ENCODE assay signal across 8 cellular contexts in genomic region chr5:34657550-34657921, GRCh38. TPM values are rescaled to one million over a fixed set of nuclear protein-coding genes. Genes with fewer than 3 reads are reported as not detected.
A peak's percentile ranks its signal among the peaks of the same experiment; 100 is the strongest.
DNase-seq lines count a peak whose midpoint lies in the region; ATAC-seq and TF ChIP-seq lines count a peak whose summit lies in the region.

No MANE protein-coding gene starts in this region.

- peaks cover 52% of the 10 kb centered on the region for H3K4me1 ChIP-seq in osteoblast (ENCODE audit: insufficient read depth, low read length)

- intact Hi-C loops in activated CD4-positive, alpha-beta T cell treated with anti-CD3 and anti-CD28 coated beads for 36 hours (cut with DNase I, micrococcal nuclease): loop anchor here (2.0 to 5.0 kb wide), 2 partner anchors 181 to 260 kb away; partner anchors contain the start of genes TTC23L (in 2 of the 2), BRIX1 (in 1 of the 2) and RAD1 (in 1 of the 2)

- H3K27ac ChIP-seq in osteoblast (ENCODE audit: low read depth, low read length): peak overlapping the region; percentile 99

- no peak for DNase-seq in activated CD4-positive, alpha-beta T cell treated with anti-CD3 and anti-CD28 coated beads for 36 hours
- no peak for DNase-seq in activated CD4-positive, alpha-beta T cell treated with anti-CD3 and anti-CD28 coated beads, Interleukin-2, amount 50 U/mL, for 1 hour
- DNase-seq in T-helper 17 cell (no peak), fibroblast of the aortic adventitia (ENCODE audit: low read depth) (peak; percentile 63), osteoblast (ENCODE audit: insufficient read length, low spot score, missing footprints) (no peak), GDM1 (lab: John Stamatoyannopoulos, UW) (no peak)

- H3K27me3 ChIP-seq in osteoblast (ENCODE audit: insufficient read depth, low read length): no peaks in the 10 kb centered on the region

- H3K4me3 ChIP-seq in fibroblast of the aortic adventitia (ENCODE audit: low read depth, low read length) (peak overlapping the region; percentile 89), osteoblast (ENCODE audit: insufficient read depth, low read length) (peak overlapping the region; percentile 81)

- H3K36me3 Mint-ChIP-seq in activated CD4-positive, alpha-beta T cell treated with anti-CD3 and anti-CD28 coated beads for 36 hours (ENCODE audit: low read depth): peaks cover 3% of the 10 kb centered on the region
- H3K36me3 Mint-ChIP-seq in T-helper 17 cell (ENCODE audit: low read depth): peaks cover 3% of the 10 kb centered on the region

- H3K4me3 Mint-ChIP-seq in activated CD4-positive, alpha-beta T cell treated with anti-CD3 and anti-CD28 coated beads for 36 hours: peak overlapping the region; percentile 61
- peak overlapping the region; percentile 82 for H3K4me3 Mint-ChIP-seq in T-helper 17 cell

- peak overlapping the region; percentile 81 for H3K4me2 ChIP-seq in osteoblast (ENCODE audit: insufficient read depth, low read length)

- H3K27ac Mint-ChIP-seq in activated CD4-positive, alpha-beta T cell treated with anti-CD3 and anti-CD28 coated beads for 36 hours: peak overlapping the region; percentile 27
- H3K27ac Mint-ChIP-seq in T-helper 17 cell: peak overlapping the region; percentile 16

- no peak for ATAC-seq in activated CD4-positive, alpha-beta T cell treated with anti-CD3 and anti-CD28 coated beads for 36 hours
- no peak for ATAC-seq in T-helper 17 cell
- no peak for ATAC-seq in GM21737 (IDR thresholded peaks at IDR 0.05; ENCODE audit: unreplicated experiment)
- ATAC-seq in GM21515 (IDR thresholded peaks at IDR 0.05; ENCODE audit: unreplicated experiment): no peak

- H3K36me3 ChIP-seq in osteoblast (ENCODE audit: insufficient read depth, low read length): peaks cover 8% of the 10 kb centered on the region

- H3K4me1 Mint-ChIP-seq in activated CD4-positive, alpha-beta T cell treated with anti-CD3 and anti-CD28 coated beads for 36 hours: peaks cover 16% of the 10 kb centered on the region
- H3K4me1 Mint-ChIP-seq in T-helper 17 cell: peaks cover 24% of the 10 kb centered on the region

- no peaks in the 10 kb centered on the region for H3K9me3 Mint-ChIP-seq in activated CD4-positive, alpha-beta T cell treated with anti-CD3 and anti-CD28 coated beads for 36 hours (ENCODE audit: low read depth)

- H3K9me3 ChIP-seq in T-helper 17 cell (ENCODE audit: control insufficient read depth, low read length, poor library complexity, severe bottlenecking) (no peaks in the 10 kb centered on the region), osteoblast (ENCODE audit: low read depth, low read length) (no peaks in the 10 kb centered on the region)

- H2AFZ ChIP-seq in osteoblast (ENCODE audit: low read length): no peak overlapping the region

- peaks cover 8% of the 10 kb centered on the region for H4K20me1 ChIP-seq in osteoblast (ENCODE audit: insufficient read depth, low read length)

- POLR2A ChIA-PET in activated CD4-positive, alpha-beta T cell treated with anti-CD3 and anti-CD28 coated beads for 36 hours (lab: Charles Lee): no interaction called here

- TF ChIP-seq CTCF in fibroblast of the aortic adventitia (IDR thresholded peaks at IDR 0.05; ENCODE audit: insufficient read depth, low read length): no peak
- TF ChIP-seq CTCF in osteoblast (IDR thresholded peaks at IDR 0.05; ENCODE audit: extremely low read depth, low read depth, low read length): peak; percentile 3

- peaks cover 40% of the 10 kb centered on the region for H3K27me3 Mint-ChIP-seq in activated CD4-positive, alpha-beta T cell treated with anti-CD3 and anti-CD28 coated beads for 36 hours
- peaks cover 27% of the 10 kb centered on the region for H3K27me3 Mint-ChIP-seq in T-helper 17 cell

- CTCF ChIA-PET in activated CD4-positive, alpha-beta T cell treated with anti-CD3 and anti-CD28 coated beads for 36 hours (lab: Charles Lee): no interaction called here

- H3K79me2 ChIP-seq in osteoblast (ENCODE audit: insufficient read depth, low read length): peaks cover 58% of the 10 kb centered on the region

RNA-seq across cellular contexts. Expression of gene RAI14, which starts 1.4 kb away (rescaled TPM):
- 1 to 10 TPM; 4.5 to 7.1 TPM for total RNA-seq in activated CD4-positive, alpha-beta T cell treated with anti-CD3 and anti-CD28 coated beads for 36 hours
- total RNA-seq in T-helper 17 cell: 1 to 10 TPM; 2.0 to 3.1 TPM
- 85.9 and 100 TPM in 2 replicates for total RNA-seq in fibroblast of the aortic adventitia (ENCODE audit: low replicate concordance)
- 138 and 149 TPM in 2 replicates for total RNA-seq in osteoblast

Comparison
In these comparisons a context has a peak if more than half of its experiments do, and no peak if none do; other contexts are left out.
1. RNA of gene RAI14, which starts 1.4 kb away (total RNA-seq): 138 to 149 TPM in osteoblast and 85.9 to 100 TPM in fibroblast of the aortic adventitia; 4.5 to 7.1 TPM in activated CD4-positive, alpha-beta T cell treated with anti-CD3 and anti-CD28 coated beads for 36 hours and 2.0 to 3.1 TPM in T-helper 17 cell; every median in the first group is over 10 times any median in the second.